20 cellular contexts compared by ENCODE assay signal in genomic region chr17:82959990-82960418, GRCh38.
"Had no signal": no experiment of that assay in that cellular context is flagged by ENCODE, and none has a peak within 500 bp of the region (broad histone marks: within the 10 kb centered on the region; RNA-seq: fewer than 3 reads in every experiment).

No MANE protein-coding gene starts in this region.

- DNase-seq: activated CD4-positive, alpha-beta T cell treated with anti-CD3 and anti-CD28 coated beads for 48 hours; activated CD8-positive, alpha-beta T cell treated with anti-CD3 and anti-CD28 coated beads for 36 hours; activated gamma-delta T cell; activated naive CD8-positive, alpha-beta T cell treated with anti-CD3 and anti-CD28 coated beads for 36 hours; amygdala; effector memory CD4-positive, alpha-beta T cell; immature natural killer cell; left colon; mammary epithelial cell; naive B cell; stimulated activated CD4-positive, alpha-beta T cell treated with anti-CD3 and anti-CD28 coated beads, Interleukin-12 subunit alpha, Interleukin-12 subunit beta, amount 100 ng/mL, for 4 hours; stimulated activated CD4-positive, alpha-beta T cell treated with anti-CD3 and anti-CD28 coated beads, Interleukin-2, amount 100 ng/mL, for 24 hours; T-helper 2 cell had no signal

- H3K4me3 Mint-ChIP-seq: activated CD8-positive, alpha-beta T cell treated with anti-CD3 and anti-CD28 coated beads for 36 hours; activated naive CD8-positive, alpha-beta T cell treated with anti-CD3 and anti-CD28 coated beads for 36 hours; central memory CD8-positive, alpha-beta T cell; immature natural killer cell; naive B cell; WTC11 had no signal

- H3K27ac Mint-ChIP-seq: activated CD8-positive, alpha-beta T cell treated with anti-CD3 and anti-CD28 coated beads for 36 hours; activated naive CD8-positive, alpha-beta T cell treated with anti-CD3 and anti-CD28 coated beads for 36 hours; WTC11 had no signal

- H3K4me1 ChIP-seq: SJCRH30, uterus had no signal

- H3K27me3 Mint-ChIP-seq: activated CD8-positive, alpha-beta T cell treated with anti-CD3 and anti-CD28 coated beads for 36 hours; activated naive CD8-positive, alpha-beta T cell treated with anti-CD3 and anti-CD28 coated beads for 36 hours; central memory CD8-positive, alpha-beta T cell had no signal

- H3K9me3 Mint-ChIP-seq: central memory CD8-positive, alpha-beta T cell had no signal

- H3K36me3 ChIP-seq: SJCRH30, thyroid gland, uterus had no signal

- H3K9me3 ChIP-seq: body of pancreas, neutrophil, thyroid gland had no signal

- H3K27ac ChIP-seq: body of pancreas, neutrophil, SJCRH30, thyroid gland, uterus had no signal

- H3K4me3 ChIP-seq: body of pancreas, SJCRH30, thyroid gland, uterus had no signal

- H3K4me1 Mint-ChIP-seq: central memory CD8-positive, alpha-beta T cell had no signal

- H3K27me3 ChIP-seq: body of pancreas, neutrophil, SJCRH30, thyroid gland, uterus had no signal
